In genomic region chr16:6600167-6600566, GRCh38 we compare ENCODE assay signal across 1 cellular context.
TF ChIP-seq lines count a peak whose summit lies in the region.

No MANE protein-coding gene starts in this region.

TF ChIP-seq in GM23338, 12 proteins besides CTCF, POLR2A, EP300 and RAD21 (continued from another document):
- no peak for TF ChIP-seq CREB1 (CRISPR knock-in tag; IDR thresholded peaks at IDR 0.05; ENCODE audit: low read depth)
